In genomic region chr14:81402123-81402495, GRCh38 we compare ENCODE assay signal across 10 cellular contexts. TPM values are rescaled to one million over a fixed set of nuclear protein-coding genes. Genes with fewer than 3 reads are reported as not detected.
DNase-seq lines count a peak whose midpoint lies in the region; ATAC-seq and TF ChIP-seq lines count a peak whose summit lies in the region.
"Had no signal": no experiment of that assay in that cellular context is flagged by ENCODE, and none has a peak within 500 bp of the region (broad histone marks: within the 10 kb centered on the region; RNA-seq: fewer than 3 reads in every experiment).

No MANE protein-coding gene starts in this region.

- H3K4me3 ChIP-seq in choroid plexus epithelial cell (ENCODE audit: low read depth, low read length): no peak overlapping the region
- H3K4me3 ChIP-seq: heart right ventricle had no signal

- peaks cover 23% of the 10 kb centered on the region for H3K27me3 Mint-ChIP-seq in stimulated activated memory B cell treated with anti-CD40 and anti-IgM and Interleukin-4, amounts not matched to agents 10 μg/mL and 1 μg/mL and 100 μg/mL, for 72 hours

- no peaks in the 10 kb centered on the region for H3K36me3 Mint-ChIP-seq in stimulated activated memory B cell treated with anti-CD40 and anti-IgM and Interleukin-4, amounts not matched to agents 10 μg/mL and 1 μg/mL and 100 μg/mL, for 72 hours

- H3K27ac Mint-ChIP-seq in stimulated activated memory B cell treated with anti-CD40 and anti-IgM and Interleukin-4, amounts not matched to agents 10 μg/mL and 1 μg/mL and 100 μg/mL, for 72 hours: no peak overlapping the region

- H3K4me3 Mint-ChIP-seq in stimulated activated memory B cell treated with anti-CD40 and anti-IgM and Interleukin-4, amounts not matched to agents 10 μg/mL and 1 μg/mL and 100 μg/mL, for 72 hours: no peak overlapping the region

- ATAC-seq in GM21529 (IDR thresholded peaks at IDR 0.05; ENCODE audit: unreplicated experiment): peak; percentile 28
- ATAC-seq in stimulated activated memory B cell treated with anti-CD40 and anti-IgM and Interleukin-4, amounts not matched to agents 10 μg/mL and 1 μg/mL and 100 μg/mL, for 72 hours: peak; percentile 55

- H3K9me3 Mint-ChIP-seq in stimulated activated memory B cell treated with anti-CD40 and anti-IgM and Interleukin-4, amounts not matched to agents 10 μg/mL and 1 μg/mL and 100 μg/mL, for 72 hours: peaks cover 4% of the 10 kb centered on the region

- DNase-seq in M059J (ENCODE audit: low read depth): peak; percentile 47
- peak; percentile 41 for DNase-seq in choroid plexus epithelial cell (ENCODE audit: low read depth)
- no peak for DNase-seq in activated CD4-positive, CD25-positive, alpha-beta regulatory T cell treated with anti-CD3 and anti-CD28 coated beads, Interleukin-2, amount 50 U/mL, for 72 hours
- no peak for DNase-seq in medulla oblongata (ENCODE audit: extremely low spot score)
- DNase-seq in NCI-H748 (lab: John Stamatoyannopoulos, UW; ENCODE audit: unreplicated experiment): no peak
- no peak for DNase-seq in Kasumi-1 (lab: John Stamatoyannopoulos, UW)
- DNase-seq: heart right ventricle, NCI-H2029 had no signal

- TF ChIP-seq CTCF in choroid plexus epithelial cell (conservative IDR thresholded peaks at IDR 0.05; ENCODE audit: low read depth, low read length): no peak

- no peaks in the 10 kb centered on the region for H3K4me1 Mint-ChIP-seq in stimulated activated memory B cell treated with anti-CD40 and anti-IgM and Interleukin-4, amounts not matched to agents 10 μg/mL and 1 μg/mL and 100 μg/mL, for 72 hours

RNA-seq across cellular contexts. Expression of gene STON2, which starts 2.0 kb away (rescaled TPM):
- 0.20 and 1.3 TPM in 2 replicates for total RNA-seq in M059J (2014; rRNA removed; shearing (Covaris generic))

Comparison
In these comparisons a context has a peak if more than half of its experiments do, and no peak if none do; other contexts are left out.
1. DNase-seq: peak in M059J (single experiment) and choroid plexus epithelial cell (single experiment); none in activated CD4-positive, CD25-positive, alpha-beta regulatory T cell treated with anti-CD3 and anti-CD28 coated beads, Interleukin-2, amount 50 U/mL, for 72 hours (single experiment), medulla oblongata (single experiment), NCI-H748 (single experiment) and Kasumi-1 (0 of 2).